ENCODE assay signal across 1 cellular context in genomic region chr10:35136263-35136815, GRCh38.
TF ChIP-seq lines count a peak whose summit lies in the region.

No MANE protein-coding gene starts in this region.

TF ChIP-seq in GM12878, 131 proteins besides CTCF, POLR2A, EP300 and RAD21 (continued from another document):
- peak; percentile 30; the same call in 1 of the 2 replicates for TF ChIP-seq RELB (IDR thresholded peaks at IDR 0.05; ENCODE audit: low read depth)
- peak; percentile 3; the same call in 1 of the 2 replicates for TF ChIP-seq RUNX3 (IDR thresholded peaks at IDR 0.05; ENCODE audit: low read length)
